In genomic region chr4:140374130-140374477, GRCh38 we compare ENCODE assay signal across 9 cellular contexts. TPM values are rescaled to one million over a fixed set of nuclear protein-coding genes. Genes with fewer than 3 reads are reported as not detected.
DNase-seq lines count a peak whose midpoint lies in the region; ATAC-seq and TF ChIP-seq lines count a peak whose summit lies in the region.
"Had no signal": no experiment of that assay in that cellular context is flagged by ENCODE, and none has a peak within 500 bp of the region (broad histone marks: within the 10 kb centered on the region; RNA-seq: fewer than 3 reads in every experiment).

No MANE protein-coding gene starts in this region.

- no peaks in the 10 kb centered on the region for H3K9me3 ChIP-seq in right lobe of liver
- no peaks in the 10 kb centered on the region for H3K9me3 ChIP-seq in vagina

- peak overlapping the region; percentile 82 for H3K27ac ChIP-seq in brain microvascular endothelial cell
- peak overlapping the region; percentile 56 to 85 (median 78) for H3K27ac ChIP-seq in right lobe of liver
- H3K27ac ChIP-seq in vagina = peak overlapping the region; percentile 84

- TF ChIP-seq POLR2A in right lobe of liver (IDR thresholded peaks at IDR 0.05) (no peak), vagina (IDR thresholded peaks at IDR 0.05) (no peak)

- H3K27me3 ChIP-seq in brain microvascular endothelial cell (replicated peaks) = no peaks in the 10 kb centered on the region
- H3K27me3 ChIP-seq in right lobe of liver = no peaks in the 10 kb centered on the region
- H3K27me3 ChIP-seq in vagina = no peaks in the 10 kb centered on the region

- TF ChIP-seq CTCF in brain microvascular endothelial cell (IDR thresholded peaks at IDR 0.05; ENCODE audit: low read depth, low read length, missing control alignments) = no peak
- TF ChIP-seq CTCF in right lobe of liver (IDR thresholded peaks at IDR 0.05) = no peak
- TF ChIP-seq CTCF in vagina (IDR thresholded peaks at IDR 0.05) = no peak

- in situ Hi-C loops in brain microvascular endothelial cell (cut with HindIII; ENCODE audit: low pct_ligation_motif_present, low sequenced_read_pairs) = no loop called here

- DNase-seq in Right ventricle myocardium superior (no peak), Right ventricle myocardium inferior (ENCODE audit: missing footprints) (no peak), brain microvascular endothelial cell (no peak), right lobe of liver (no peak), vagina (ENCODE audit: extremely low spot score in 2 of 2) (no peak), NCI-H524 (lab: John Stamatoyannopoulos, UW) (no peak)
- DNase-seq: activated CD4-positive, alpha-beta T cell treated with anti-CD3 and anti-CD28 coated beads, Interleukin-2, amount 10 ng/mL, durations not matched to agents 7 days and 5 days had no signal

- no peaks in the 10 kb centered on the region for H3K36me3 ChIP-seq in brain microvascular endothelial cell (replicated peaks)
- H3K36me3 ChIP-seq in right lobe of liver = no peaks in the 10 kb centered on the region
- no peaks in the 10 kb centered on the region for H3K36me3 ChIP-seq in vagina

- intact Hi-C loops in Right ventricle myocardium superior (cut with DNase I) = loop anchor here (5.0 to 10.0 kb wide), 2 partner anchors 148 to 481 kb away; partner anchors contain the start of gene ELMOD2
- intact Hi-C loops in Right ventricle myocardium inferior (cut with DNase I) = loop anchor here (2.0 kb wide), 1 partner anchor 53 kb away; the partner anchor contains the start of gene CLGN
- intact Hi-C loops in right lobe of liver (cut with DNase I) = no loop called here
- intact Hi-C loops in vagina (cut with DNase I) = loop anchor here (10.0 kb wide), 1 partner anchor 151 kb away; the partner anchor contains the start of gene ELMOD2

- peak overlapping the region; percentile 78 for H3K4me3 ChIP-seq in brain microvascular endothelial cell (ENCODE audit: low read depth, low read length)
- peak overlapping the region; percentile 88 to 97 (median 93) for H3K4me3 ChIP-seq in right lobe of liver
- H3K4me3 ChIP-seq in vagina = peak overlapping the region; percentile 85 to 95

- H3K4me1 ChIP-seq in right lobe of liver = peaks cover 0 to 15% (median 3%) of the 10 kb centered on the region in 4 donors
- peaks cover 43% of the 10 kb centered on the region for H3K4me1 ChIP-seq in vagina

- peak; percentile 17 for ATAC-seq in Right ventricle myocardium superior (ENCODE audit: poor library complexity)
- no peak for ATAC-seq in Right ventricle myocardium inferior
- ATAC-seq in right lobe of liver = peak; percentile 21 to 37 (median 32)
- no peak for ATAC-seq in HG03565 (IDR thresholded peaks at IDR 0.05; ENCODE audit: unreplicated experiment)
- no peak for ATAC-seq in GM18498 (IDR thresholded peaks at IDR 0.05; ENCODE audit: unreplicated experiment)

- 5% methylated on average over 8 of the region's 8 CpGs for WGBS in right lobe of liver (ENCODE audit: insufficient coverage, low coverage, low lambda C conversion rate, missing lambda C conversion rate)

RNA-seq across cellular contexts. Expression of gene SCOC, which starts 0.7 kb away (rescaled TPM):
- total RNA-seq in Right ventricle myocardium superior (67.9 TPM), Right ventricle myocardium inferior (75.3 TPM), right lobe of liver (10 to 100 TPM; 23.1 to 39.3 (median 29.3) TPM), vagina (39.3 TPM)

RNA-seq across cellular contexts. Expression of gene CLGN, which starts 53.3 kb away (rescaled TPM):
- total RNA-seq in Right ventricle myocardium superior = 77.8 TPM
- total RNA-seq in Right ventricle myocardium inferior = 76.3 TPM
- 1 to 10 TPM in 4 of 6 experiments, under 1 TPM in 2; 0.55 to 8.9 (median 3.6) TPM for total RNA-seq in right lobe of liver
- not detected for total RNA-seq in vagina

Comparison
In these comparisons a context has a peak if more than half of its experiments do, and no peak if none do; other contexts are left out.
1. ATAC-seq: peak in Right ventricle myocardium superior (single experiment) and right lobe of liver (4 of 4); none in Right ventricle myocardium inferior (single experiment), HG03565 (single experiment) and GM18498 (single experiment).
2. intact Hi-C loops: an anchor here in Right ventricle myocardium superior (5.0 to 10.0 kb wide), Right ventricle myocardium inferior (2.0 kb wide) and vagina (10.0 kb wide); none called in right lobe of liver.
3. Peak in every context shown above with its lines, with median percentiles within 50 percentile points of each other: H3K27ac ChIP-seq and H3K4me3 ChIP-seq.